Comparison of ENCODE assay signal across 27 cellular contexts in the genomic region with DNA sequence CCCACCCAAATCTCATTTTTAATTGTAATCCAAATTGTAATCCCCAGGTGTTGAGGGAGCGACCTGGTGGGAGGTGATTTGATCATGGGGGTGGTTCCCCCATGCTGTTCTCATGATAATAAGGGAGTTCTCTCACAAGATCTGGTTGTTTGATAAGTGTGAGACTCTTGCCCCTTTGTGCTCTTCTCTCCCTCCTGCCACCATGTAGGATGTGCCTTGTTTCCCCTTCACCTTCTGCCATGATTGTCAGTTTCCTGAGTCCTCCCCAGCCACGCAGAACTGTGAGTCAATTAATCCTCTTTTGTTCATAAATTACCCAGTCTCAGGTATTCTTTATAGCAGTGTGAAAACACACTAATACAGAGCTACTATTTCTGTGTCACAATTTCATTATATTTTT.
DNase-seq lines count a peak whose midpoint lies in the region; ATAC-seq and TF ChIP-seq lines count a peak whose summit lies in the region.
"Had no signal": no experiment of that assay in that cellular context is flagged by ENCODE, and none has a peak within 500 bp of the region (broad histone marks: within the 10 kb centered on the region; RNA-seq: fewer than 3 reads in every experiment).

No MANE protein-coding gene starts in this region.

- H3K4me3 Mint-ChIP-seq in natural killer cell treated with Interleukin-12 subunit alpha and Interleukin-12 subunit beta and Interleukin-15 and Interleukin-18, amount 100 ng/mL, for 72 hours: peak overlapping the region; percentile 17
- no peak overlapping the region for H3K4me3 Mint-ChIP-seq in natural killer cell
- H3K4me3 Mint-ChIP-seq: activated CD4-positive, alpha-beta memory T cell treated with anti-CD3 and anti-CD28 coated beads, Interleukin-2, amount 10 ng/mL, durations not matched to agents 7 days and 5 days; activated T-helper 17 cell treated with anti-CD3 and anti-CD28 coated beads, Interleukin-2, amount 50 U/mL, for 72 hours; dendritic cell treated with granulocyte-macrophage colony-stimulating factor and Interleukin-4, amounts not matched to agents 40 ng/mL and 50 ng/mL, for 4 days had no signal

- H3K27ac Mint-ChIP-seq in natural killer cell treated with Interleukin-12 subunit alpha and Interleukin-12 subunit beta and Interleukin-15 and Interleukin-18, amount 100 ng/mL, for 72 hours: peak overlapping the region in 1 of 2 donors; percentile 51
- H3K27ac Mint-ChIP-seq in natural killer cell: no peak overlapping the region
- H3K27ac Mint-ChIP-seq: activated CD4-positive, alpha-beta memory T cell treated with anti-CD3 and anti-CD28 coated beads, Interleukin-2, amount 10 ng/mL, durations not matched to agents 7 days and 5 days; activated T-helper 17 cell treated with anti-CD3 and anti-CD28 coated beads, Interleukin-2, amount 50 U/mL, for 72 hours; dendritic cell treated with granulocyte-macrophage colony-stimulating factor and Interleukin-4, amounts not matched to agents 40 ng/mL and 50 ng/mL, for 4 days; naive B cell had no signal

- TF ChIP-seq CTCF in natural killer cell (IDR thresholded peaks at IDR 0.05): no peak
- no peak for TF ChIP-seq CTCF in Panc1 (IDR thresholded peaks at IDR 0.05)
- no peak for TF ChIP-seq CTCF in uterus (IDR thresholded peaks at IDR 0.05)

- H3K36me3 ChIP-seq in Panc1 (ENCODE audit: control insufficient read depth, insufficient read depth, low read length) (no peaks in the 10 kb centered on the region), esophagus (ENCODE audit: control insufficient read depth in 2 of 2, insufficient read depth in 2 of 2, low read length in 1 of 2) (no peaks in the 10 kb centered on the region), uterus (no peaks in the 10 kb centered on the region)
- H3K36me3 ChIP-seq: ascending aorta, BLaER1, SJCRH30, transverse colon had no signal

- no peak for TF ChIP-seq POLR2A in uterus (IDR thresholded peaks at IDR 0.05)

- H3K4me1 ChIP-seq in Panc1 (ENCODE audit: control insufficient read depth, insufficient read depth, low read length): peaks cover 10% of the 10 kb centered on the region; the same call in 1 of the 2 replicates
- peaks cover 0 to 4% of the 10 kb centered on the region in 2 donors for H3K4me1 ChIP-seq in esophagus (ENCODE audit: control insufficient read depth in 2 of 2, insufficient read depth in 2 of 2, low read length in 1 of 2)
- no peaks in the 10 kb centered on the region for H3K4me1 ChIP-seq in uterus
- H3K4me1 ChIP-seq: ascending aorta, BLaER1, SJCRH30 had no signal

- peaks cover 10% of the 10 kb centered on the region in 2 donors for H3K4me1 Mint-ChIP-seq in natural killer cell treated with Interleukin-12 subunit alpha and Interleukin-12 subunit beta and Interleukin-15 and Interleukin-18, amount 100 ng/mL, for 72 hours (ENCODE audit: low read depth in 2 of 2)
- peaks cover 7 to 9% of the 10 kb centered on the region in 2 donors for H3K4me1 Mint-ChIP-seq in natural killer cell

- POLR2A ChIA-PET in Panc1 (lab: Charles Lee): no interaction called here

- DNase-seq in natural killer cell treated with Interleukin-12 subunit alpha and Interleukin-12 subunit beta and Interleukin-15 and Interleukin-18, amount 100 ng/mL, for 72 hours (ENCODE audit: low spot score): no peak
- DNase-seq in natural killer cell: no peak
- DNase-seq in Panc1 (ENCODE audit: low read depth, low spot score): no peak
- no peak for DNase-seq in uterus
- no peak for DNase-seq in NCI-H187 treated with DMSO at 0.1 percent for 48 hours (lab: John Stamatoyannopoulos, UW)
- no peak for DNase-seq in stimulated activated CD4-positive, alpha-beta T cell treated with anti-CD3 and anti-CD28 coated beads, Interleukin-12 subunit alpha, Interleukin-12 subunit beta, amount 100 ng/mL, for 4 hours
- DNase-seq: activated CD4-positive, alpha-beta memory T cell treated with anti-CD3 and anti-CD28 coated beads, Interleukin-2, amount 10 ng/mL, durations not matched to agents 7 days and 5 days; activated naive CD8-positive, alpha-beta T cell treated with anti-CD3 and anti-CD28 coated beads, Interleukin-2, amount 10 ng/mL, durations not matched to agents 7 days and 5 days; caudate nucleus; COR-L47; islet precursor cell; left ventricle myocardium superior; naive B cell; NCI-H1048; NCI-H2029; NCI-H526; SJCRH30; transverse colon had no signal

- no TSS peak for BruUV-seq in Panc1 (replicated peaks; lab: Mats Ljungman, UMichigan)

- H3K9me3 ChIP-seq in Panc1 (ENCODE audit: control insufficient read depth, insufficient read depth, low read depth, low read length) (no peaks in the 10 kb centered on the region), esophagus (ENCODE audit: control insufficient read depth in 2 of 2, insufficient read depth in 1 of 2, low read depth in 1 of 2, low read length in 1 of 2) (no peaks in the 10 kb centered on the region), uterus (no peaks in the 10 kb centered on the region)
- H3K9me3 ChIP-seq: ascending aorta, BLaER1, SJCRH30, transverse colon had no signal

- in situ Hi-C loops in Panc1 (cut with HindIII; ENCODE audit: low pct_unique_long_range_greater_than_20kb, low sequenced_read_pairs): no loop called here

- H3K36me3 Mint-ChIP-seq in natural killer cell treated with Interleukin-12 subunit alpha and Interleukin-12 subunit beta and Interleukin-15 and Interleukin-18, amount 100 ng/mL, for 72 hours: no peaks in the 10 kb centered on the region
- H3K36me3 Mint-ChIP-seq in natural killer cell: no peaks in the 10 kb centered on the region
- H3K36me3 Mint-ChIP-seq: mesothelial cell of epicardium had no signal

- CTCF ChIA-PET in Panc1 (lab: Charles Lee): interaction anchor here (0.7 kb wide), 1 partner anchor 79 kb away, joined by 6 read pairs; no protein-coding TSS in a partner anchor

- H3K9me3 Mint-ChIP-seq in natural killer cell treated with Interleukin-12 subunit alpha and Interleukin-12 subunit beta and Interleukin-15 and Interleukin-18, amount 100 ng/mL, for 72 hours: no peaks in the 10 kb centered on the region
- H3K9me3 Mint-ChIP-seq in natural killer cell: no peaks in the 10 kb centered on the region
- H3K9me3 Mint-ChIP-seq: activated CD4-positive, alpha-beta memory T cell treated with anti-CD3 and anti-CD28 coated beads, Interleukin-2, amount 10 ng/mL, durations not matched to agents 7 days and 5 days; activated T-helper 17 cell treated with anti-CD3 and anti-CD28 coated beads, Interleukin-2, amount 50 U/mL, for 72 hours; dendritic cell treated with granulocyte-macrophage colony-stimulating factor and Interleukin-4, amounts not matched to agents 40 ng/mL and 50 ng/mL, for 4 days; mesothelial cell of epicardium had no signal

- H3K27ac ChIP-seq in Panc1 (ENCODE audit: low read length) (peak overlapping the region; percentile 8; the same call in 1 of the 2 replicates), esophagus (ENCODE audit: low read depth in 2 of 2, low read length in 1 of 2) (peak overlapping the region; percentile 83 to 84), uterus (peak overlapping the region; percentile 46 to 56)
- H3K27ac ChIP-seq: ascending aorta, BLaER1, HL-60, SJCRH30, transverse colon had no signal

- no peaks in the 10 kb centered on the region for H3K27me3 Mint-ChIP-seq in natural killer cell treated with Interleukin-12 subunit alpha and Interleukin-12 subunit beta and Interleukin-15 and Interleukin-18, amount 100 ng/mL, for 72 hours
- H3K27me3 Mint-ChIP-seq in natural killer cell (ENCODE audit: low read depth in 2 of 2): no peaks in the 10 kb centered on the region
- H3K27me3 Mint-ChIP-seq: activated CD4-positive, alpha-beta memory T cell treated with anti-CD3 and anti-CD28 coated beads, Interleukin-2, amount 10 ng/mL, durations not matched to agents 7 days and 5 days; activated naive CD8-positive, alpha-beta T cell treated with anti-CD3 and anti-CD28 coated beads, Interleukin-2, amount 10 ng/mL, durations not matched to agents 7 days and 5 days; dendritic cell treated with granulocyte-macrophage colony-stimulating factor and Interleukin-4, amounts not matched to agents 40 ng/mL and 50 ng/mL, for 4 days; naive B cell had no signal

- no peak overlapping the region for H3K4me3 ChIP-seq in Panc1 (ENCODE audit: low read depth in 2 of 2, low read length in 2 of 2)
- peak overlapping the region in 1 of 2 donors; percentile 36 for H3K4me3 ChIP-seq in esophagus (ENCODE audit: low read depth in 1 of 2, low read length in 2 of 2)
- H3K4me3 ChIP-seq in uterus: no peak overlapping the region
- H3K4me3 ChIP-seq: ascending aorta, BLaER1, SJCRH30, transverse colon had no signal

- ATAC-seq in natural killer cell treated with Interleukin-12 subunit alpha and Interleukin-12 subunit beta and Interleukin-15 and Interleukin-18, amount 100 ng/mL, for 72 hours: no peak
- ATAC-seq in natural killer cell (no peak), Panc1 (no peak), GM18867 (IDR thresholded peaks at IDR 0.05; ENCODE audit: unreplicated experiment) (no peak)
- ATAC-seq: activated CD4-positive, CD25-positive, alpha-beta regulatory T cell treated with anti-CD3 and anti-CD28 coated beads, Interleukin-2, amount 50 U/mL, for 24 hours; activated T-helper 17 cell treated with anti-CD3 and anti-CD28 coated beads, Interleukin-2, amount 50 U/mL, for 72 hours; left ventricle myocardium superior had no signal

- H3K27me3 ChIP-seq in Panc1 (ENCODE audit: control insufficient read depth, insufficient read depth, low read length): no peaks in the 10 kb centered on the region
- no peaks in the 10 kb centered on the region for H3K27me3 ChIP-seq in esophagus (ENCODE audit: control insufficient read depth in 1 of 2, insufficient read depth in 2 of 2, low read length in 2 of 2)
- no peaks in the 10 kb centered on the region for H3K27me3 ChIP-seq in uterus
- H3K27me3 ChIP-seq: ascending aorta, BLaER1, SJCRH30, transverse colon had no signal

- WGBS in esophagus, 2 donors: 37 to 49% methylated on average over 2 of the region's 2 CpGs

- intact Hi-C loops in natural killer cell (cut with micrococcal nuclease): no loop called here
- intact Hi-C loops in Panc1 (cut with micrococcal nuclease; ENCODE audit: unreplicated experiment): no loop called here
- intact Hi-C loops in uterus (cut with DNase I; ENCODE audit: low total_unique reads): no loop called here

Comparison
In these comparisons a context has a peak if more than half of its experiments do, and no peak if none do; other contexts are left out.
1. H3K27ac ChIP-seq: peak in every context shown above with its lines; median percentile 84 in esophagus; 51 in uterus; 8 in Panc1.